In the genomic region with DNA sequence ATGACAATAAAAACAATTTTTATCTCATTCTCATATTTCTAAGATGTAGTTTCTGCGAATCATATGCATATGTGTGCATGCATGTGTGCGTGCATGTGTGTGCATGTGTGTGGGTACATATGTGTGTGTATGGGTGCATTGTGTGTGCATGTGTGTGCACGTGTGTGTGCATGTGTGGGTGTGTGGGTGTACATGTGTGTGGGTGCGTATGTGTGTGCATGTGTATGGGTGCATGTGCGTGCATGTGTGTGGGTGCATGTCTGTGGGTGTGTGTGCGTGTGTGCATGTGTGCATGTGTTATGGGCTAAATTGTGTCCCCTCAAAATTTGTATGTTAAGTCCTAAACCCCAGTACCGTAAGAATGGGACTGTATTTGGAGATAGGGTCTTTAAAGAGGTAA, we compare ENCODE assay signal across 34 cellular contexts.
"Had no signal": no experiment of that assay in that cellular context is flagged by ENCODE, and none has a peak within 500 bp of the region (broad histone marks: within the 10 kb centered on the region; RNA-seq: fewer than 3 reads in every experiment).

No MANE protein-coding gene starts in this region.

- FAIRE-seq: TTC549 had no signal

- H3K9ac ChIP-seq: SK-N-SH had no signal

- H3K36me3 Mint-ChIP-seq: activated naive CD8-positive, alpha-beta T cell treated with anti-CD3 and anti-CD28 coated beads, Interleukin-2, amount 10 ng/mL, durations not matched to agents 7 days and 5 days had no signal

- H3K27me3 ChIP-seq: ascending aorta, MG63, Peyer's patch, SJSA1 had no signal

- DNase-seq: activated CD4-positive, alpha-beta T cell treated with anti-CD3 and anti-CD28 coated beads for 36 hours; activated CD4-positive, alpha-beta T cell treated with anti-CD3 and anti-CD28 coated beads, Interleukin-2, amount 10 ng/mL, durations not matched to agents 7 days and 5 days; activated CD4-positive, alpha-beta T cell treated with anti-CD3 and anti-CD28 coated beads, Interleukin-2, amount 50 U/mL, for 48 hours; activated CD8-positive, alpha-beta T cell treated with anti-CD3 and anti-CD28 coated beads, Interleukin-2, amount 10 ng/mL, durations not matched to agents 7 days and 5 days; activated gamma-delta T cell; activated naive CD4-positive, alpha-beta T cell treated with Interleukin-2 at 50 U/mL for 16 hours; activated naive CD8-positive, alpha-beta T cell treated with anti-CD3 and anti-CD28 coated beads, Interleukin-2, amount 10 ng/mL, durations not matched to agents 7 days and 5 days; activated T-cell treated with anti-CD3 and anti-CD28 coated beads, Interleukin-2, amount 50 U/mL, for 24 hours; amygdala; Kasumi-1; KG1; MG63; NCI-H1048; NCI-H1105 treated with DMSO at 0.1 percent for 48 hours; NCI-H1436 treated with DMSO at 0.1 percent for 48 hours; NCI-H1694 treated with DMSO at 0.1 percent for 48 hours; NCI-H2029; NCI-H345; NCI-H526; NCI-H748 treated with DMSO at 0.1 percent for 48 hours; NK-92 treated with Interleukin-12 subunit alpha and Interleukin-12 subunit beta, amount 100 ng/mL, for 24 hours; PC-3; Peyer's patch; RPMI8226; SHP77 treated with DMSO at 0.1 percent for 48 hours; SK-N-SH had no signal

- H3K9me3 ChIP-seq: ascending aorta, MG63, Peyer's patch, SJSA1, SK-N-SH had no signal

- H3K4me3 ChIP-seq: ascending aorta, MG63, Peyer's patch, SJSA1 had no signal

- H3K4me3 Mint-ChIP-seq: activated CD4-positive, alpha-beta T cell treated with anti-CD3 and anti-CD28 coated beads for 36 hours; activated CD4-positive, alpha-beta T cell treated with anti-CD3 and anti-CD28 coated beads, Interleukin-2, amount 10 ng/mL, durations not matched to agents 7 days and 5 days; activated CD8-positive, alpha-beta T cell treated with anti-CD3 and anti-CD28 coated beads, Interleukin-2, amount 10 ng/mL, durations not matched to agents 7 days and 5 days; activated naive CD4-positive, alpha-beta T cell treated with anti-CD3 and anti-CD28 coated beads, Interleukin-2, amount 50 U/mL, for 24 hours; activated naive CD8-positive, alpha-beta T cell treated with anti-CD3 and anti-CD28 coated beads, Interleukin-2, amount 10 ng/mL, durations not matched to agents 7 days and 5 days; activated T-cell treated with anti-CD3 and anti-CD28 coated beads, Interleukin-2, amount 50 U/mL, for 24 hours; T-helper 1 cell treated with Interleukin-12 subunit alpha and Interleukin-12 subunit beta and Interleukin-4 antibody, amounts not matched to agents 30 μg/mL and 1 μg/mL, for 36 hours; T-helper 2 cell treated with Interferon-gamma antibody and Interleukin-4, amounts not matched to agents 5 μg/mL and 100 μg/mL, for 36 hours had no signal

- H3K27me3 Mint-ChIP-seq: activated CD4-positive, alpha-beta T cell treated with anti-CD3 and anti-CD28 coated beads for 36 hours; activated CD4-positive, alpha-beta T cell treated with anti-CD3 and anti-CD28 coated beads, Interleukin-2, amount 10 ng/mL, durations not matched to agents 7 days and 5 days; activated naive CD4-positive, alpha-beta T cell treated with anti-CD3 and anti-CD28 coated beads, Interleukin-2, amount 50 U/mL, for 24 hours; activated T-cell treated with anti-CD3 and anti-CD28 coated beads, Interleukin-2, amount 50 U/mL, for 24 hours had no signal

- H3K4me1 ChIP-seq: ascending aorta, Peyer's patch, SJSA1 had no signal

- H3K9me3 Mint-ChIP-seq: activated CD4-positive, alpha-beta T cell treated with anti-CD3 and anti-CD28 coated beads, Interleukin-2, amount 10 ng/mL, durations not matched to agents 7 days and 5 days; activated naive CD4-positive, alpha-beta T cell treated with anti-CD3 and anti-CD28 coated beads, Interleukin-2, amount 50 U/mL, for 24 hours; activated naive CD8-positive, alpha-beta T cell treated with anti-CD3 and anti-CD28 coated beads, Interleukin-2, amount 10 ng/mL, durations not matched to agents 7 days and 5 days; activated T-cell treated with anti-CD3 and anti-CD28 coated beads, Interleukin-2, amount 50 U/mL, for 24 hours; activated T-helper 2 cell treated with anti-CD3 and anti-CD28 coated beads, Interferon-gamma antibody, Interleukin-2, Interleukin-4, amounts not matched to agents 10 μg/mL and 5 μg/mL and 100 μg/mL, durations not matched to agents 14 hours and 24 hours and 36 hours; T-helper 1 cell treated with Interleukin-12 subunit alpha and Interleukin-12 subunit beta and Interleukin-4 antibody, amounts not matched to agents 30 μg/mL and 1 μg/mL, for 36 hours; T-helper 2 cell treated with Interferon-gamma antibody and Interleukin-4, amounts not matched to agents 5 μg/mL and 100 μg/mL, for 36 hours had no signal

- H3K27ac ChIP-seq: ascending aorta, Peyer's patch, SJSA1 had no signal

- ATAC-seq: activated CD4-positive, alpha-beta T cell treated with anti-CD3 and anti-CD28 coated beads for 36 hours; activated CD4-positive, CD25-positive, alpha-beta regulatory T cell treated with anti-CD3 and anti-CD28 coated beads, Interleukin-2, amount 50 U/mL, for 24 hours; activated CD8-positive, alpha-beta T cell treated with anti-CD3 and anti-CD28 coated beads, Interleukin-2, amount 10 ng/mL, durations not matched to agents 7 days and 5 days; PC-3 had no signal

- H3K4me1 Mint-ChIP-seq: activated CD4-positive, alpha-beta T cell treated with anti-CD3 and anti-CD28 coated beads for 36 hours; activated CD4-positive, alpha-beta T cell treated with anti-CD3 and anti-CD28 coated beads, Interleukin-2, amount 10 ng/mL, durations not matched to agents 7 days and 5 days; activated naive CD4-positive, alpha-beta T cell treated with anti-CD3 and anti-CD28 coated beads, Interleukin-2, amount 50 U/mL, for 24 hours had no signal

- H3K27ac Mint-ChIP-seq: activated CD4-positive, alpha-beta T cell treated with anti-CD3 and anti-CD28 coated beads for 36 hours; activated CD4-positive, alpha-beta T cell treated with anti-CD3 and anti-CD28 coated beads, Interleukin-2, amount 10 ng/mL, durations not matched to agents 7 days and 5 days; activated CD8-positive, alpha-beta T cell treated with anti-CD3 and anti-CD28 coated beads, Interleukin-2, amount 10 ng/mL, durations not matched to agents 7 days and 5 days; activated naive CD4-positive, alpha-beta T cell treated with anti-CD3 and anti-CD28 coated beads, Interleukin-2, amount 50 U/mL, for 24 hours; activated naive CD8-positive, alpha-beta T cell treated with anti-CD3 and anti-CD28 coated beads, Interleukin-2, amount 10 ng/mL, durations not matched to agents 7 days and 5 days; activated T-cell treated with anti-CD3 and anti-CD28 coated beads, Interleukin-2, amount 50 U/mL, for 24 hours; activated T-helper 2 cell treated with anti-CD3 and anti-CD28 coated beads, Interferon-gamma antibody, Interleukin-2, Interleukin-4, amounts not matched to agents 10 μg/mL and 5 μg/mL and 100 μg/mL, durations not matched to agents 14 hours and 24 hours and 36 hours; T-helper 1 cell treated with Interleukin-12 subunit alpha and Interleukin-12 subunit beta and Interleukin-4 antibody, amounts not matched to agents 30 μg/mL and 1 μg/mL, for 36 hours; T-helper 2 cell treated with Interferon-gamma antibody and Interleukin-4, amounts not matched to agents 5 μg/mL and 100 μg/mL, for 36 hours had no signal

- H3K4me2 ChIP-seq: SK-N-SH had no signal
